ENCODE assay signal across 20 cellular contexts in the genomic region with DNA sequence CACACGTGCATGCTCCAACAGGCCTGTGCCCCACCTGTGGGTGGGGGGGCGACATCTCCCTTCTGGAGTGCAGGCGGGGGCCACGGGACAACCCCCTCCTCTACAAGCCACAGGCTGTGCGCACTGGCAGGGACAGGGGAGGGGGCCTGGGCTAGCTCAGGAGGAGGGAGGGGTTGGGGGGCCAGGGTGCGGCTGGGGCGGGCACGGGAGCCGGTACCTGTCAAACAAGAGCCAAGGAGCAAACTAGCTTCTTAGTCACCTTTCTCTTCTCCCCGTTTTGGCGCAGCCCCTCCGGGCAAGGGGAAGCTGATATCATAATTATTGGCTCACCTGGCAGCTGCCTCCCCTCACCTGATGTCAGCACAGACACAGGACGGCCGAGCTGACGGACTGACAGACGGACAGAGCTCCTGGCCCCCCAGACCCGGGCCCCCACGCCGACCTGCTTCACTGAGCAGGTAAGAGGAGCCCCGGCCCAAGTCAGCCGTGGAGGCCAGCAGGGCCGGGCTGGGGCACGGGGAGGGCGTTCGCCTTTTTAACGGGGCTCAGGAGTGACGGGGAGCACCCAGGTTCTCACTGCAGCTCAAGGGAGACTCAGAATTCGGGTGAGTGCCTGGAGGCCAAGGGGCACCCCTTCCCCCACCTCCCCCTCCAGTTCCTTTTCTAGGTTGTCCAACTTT. TPM values are rescaled to one million over a fixed set of nuclear protein-coding genes. Genes with fewer than 3 reads are reported as not detected.
"Had no signal": no experiment of that assay in that cellular context is flagged by ENCODE, and none has a peak within 500 bp of the region (broad histone marks: within the 10 kb centered on the region; RNA-seq: fewer than 3 reads in every experiment).

A gene with protein sequence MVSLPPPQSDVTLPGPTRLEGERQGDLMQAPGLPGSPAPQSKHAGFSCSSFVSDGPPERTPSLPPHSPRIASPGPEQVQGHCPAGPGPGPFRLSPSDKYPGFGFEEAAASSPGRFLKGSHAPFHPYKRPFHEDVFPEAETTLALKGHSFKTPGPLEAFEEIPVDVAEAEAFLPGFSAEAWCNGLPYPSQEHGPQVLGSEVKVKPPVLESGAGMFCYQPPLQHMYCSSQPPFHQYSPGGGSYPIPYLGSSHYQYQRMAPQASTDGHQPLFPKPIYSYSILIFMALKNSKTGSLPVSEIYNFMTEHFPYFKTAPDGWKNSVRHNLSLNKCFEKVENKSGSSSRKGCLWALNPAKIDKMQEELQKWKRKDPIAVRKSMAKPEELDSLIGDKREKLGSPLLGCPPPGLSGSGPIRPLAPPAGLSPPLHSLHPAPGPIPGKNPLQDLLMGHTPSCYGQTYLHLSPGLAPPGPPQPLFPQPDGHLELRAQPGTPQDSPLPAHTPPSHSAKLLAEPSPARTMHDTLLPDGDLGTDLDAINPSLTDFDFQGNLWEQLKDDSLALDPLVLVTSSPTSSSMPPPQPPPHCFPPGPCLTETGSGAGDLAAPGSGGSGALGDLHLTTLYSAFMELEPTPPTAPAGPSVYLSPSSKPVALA (plus strand): TSS at position 363 of the 680 bp plus-strand sequence. CDS start 17,622 bp downstream, outside the sequence.

- H3K36me3 ChIP-seq: colonic mucosa, sigmoid colon had no signal

- H3K9me3 ChIP-seq: colonic mucosa, mucosa of descending colon, sigmoid colon had no signal

- H3K27ac Mint-ChIP-seq: activated CD8-positive, alpha-beta T cell treated with anti-CD3 and anti-CD28 coated beads for 36 hours; activated T-cell treated with anti-CD3 and anti-CD28 coated beads, Interleukin-2, amount 50 U/mL, for 72 hours; T-cell had no signal

- H3K4me1 ChIP-seq: colonic mucosa, sigmoid colon had no signal

- H3K36me3 Mint-ChIP-seq: naive thymus-derived CD8-positive, alpha-beta T cell; T-cell had no signal

- H3K9me3 Mint-ChIP-seq: activated CD8-positive, alpha-beta T cell treated with anti-CD3 and anti-CD28 coated beads for 36 hours; activated T-cell treated with anti-CD3 and anti-CD28 coated beads, Interleukin-2, amount 50 U/mL, for 72 hours; naive thymus-derived CD8-positive, alpha-beta T cell; T-cell had no signal

- H3K4me1 Mint-ChIP-seq: naive thymus-derived CD8-positive, alpha-beta T cell; T-cell had no signal

- H3K4me3 Mint-ChIP-seq: activated CD8-positive, alpha-beta T cell treated with anti-CD3 and anti-CD28 coated beads for 36 hours; activated T-cell treated with anti-CD3 and anti-CD28 coated beads, Interleukin-2, amount 50 U/mL, for 72 hours; naive thymus-derived CD8-positive, alpha-beta T cell; T-cell had no signal

- H3K27me3 ChIP-seq: colonic mucosa had no signal

- H3K27ac ChIP-seq: colonic mucosa, sigmoid colon, VCaP had no signal

- H3K4me3 ChIP-seq: colonic mucosa, mucosa of descending colon, sigmoid colon had no signal

- DNase-seq: activated CD4-positive, alpha-beta T cell treated with anti-CD3 and anti-CD28 coated beads for 4 hours; activated CD8-positive, alpha-beta memory T cell treated with anti-CD3 and anti-CD28 coated beads, Interleukin-2, amount 50 U/mL, for 4 hours; activated CD8-positive, alpha-beta T cell treated with anti-CD3 and anti-CD28 coated beads for 36 hours; activated naive CD4-positive, alpha-beta T cell; activated T-cell treated with anti-CD3 and anti-CD28 coated beads, Interleukin-2, amount 50 U/mL, for 72 hours; colonic mucosa; effector CD4-positive, alpha-beta T cell; naive thymus-derived CD8-positive, alpha-beta T cell; sigmoid colon; stimulated activated CD4-positive, alpha-beta T cell treated with anti-CD3 and anti-CD28 coated beads, Interleukin-12 subunit alpha, Interleukin-12 subunit beta, amount 100 ng/mL, for 4 hours; stimulated activated CD4-positive, alpha-beta T cell treated with anti-CD3 and anti-CD28 coated beads, Interleukin-2, amount 100 ng/mL, for 48 hours; stimulated activated naive CD4-positive, alpha-beta T cell treated with Interleukin-2 at 50 U/mL for 16 hours; T-cell; T1000 had no signal

- ATAC-seq: activated CD8-positive, alpha-beta T cell treated with anti-CD3 and anti-CD28 coated beads for 36 hours; activated T-cell treated with anti-CD3 and anti-CD28 coated beads, Interleukin-2, amount 50 U/mL, for 72 hours; mucosa of descending colon; naive thymus-derived CD8-positive, alpha-beta T cell; T-cell had no signal

RNA-seq across cellular contexts. Expression of the gene that starts here (rescaled TPM):
- total RNA-seq: activated CD8-positive, alpha-beta T cell treated with anti-CD3 and anti-CD28 coated beads for 36 hours; activated T-cell treated with anti-CD3 and anti-CD28 coated beads, Interleukin-2, amount 50 U/mL, for 72 hours; cardiac septum; glomerular endothelial cell; naive thymus-derived CD8-positive, alpha-beta T cell; omental fat pad; pulmonary artery endothelial cell; sigmoid colon; T-cell had no signal
